8 cellular contexts compared by ENCODE assay signal in genomic region chr20:8389381-8390368, GRCh38.
DNase-seq lines count a peak whose midpoint lies in the region; ATAC-seq and TF ChIP-seq lines count a peak whose summit lies in the region.

No MANE protein-coding gene starts in this region.

- H3K4me3 ChIP-seq in Karpas-422 (ENCODE audit: low read length) (no peak overlapping the region), fibroblast of lung (replicated peaks in 1 of 4; ENCODE audit: control extremely low read depth in 1 of 4, insufficient read depth in 1 of 4, low read depth in 3 of 4, low read length in 4 of 4) (no peak overlapping the region)

- H3K4me1 ChIP-seq in Karpas-422 (ENCODE audit: low read length): peaks cover 8% of the 10 kb centered on the region
- H3K4me1 ChIP-seq in fibroblast of lung (ENCODE audit: control insufficient read depth, extremely low read depth, insufficient read depth, low read length): peaks cover 21% of the 10 kb centered on the region

- no peak overlapping the region for H3K9ac ChIP-seq in Karpas-422 (ENCODE audit: low read length)
- no peak overlapping the region for H3K9ac ChIP-seq in fibroblast of lung (ENCODE audit: insufficient read depth, low read length)

- DNase-seq in Caki2 (ENCODE audit: low read depth) (peak; percentile 21), Karpas-422 (peak; percentile 79), RPMI8226 (peak; percentile 56), fibroblast of lung (ENCODE audit: low read depth in 2 of 2) (peak; percentile 42 to 81), omental fat pad (ENCODE audit: low spot score) (no peak)
- no peak for DNase-seq in activated CD4-positive, alpha-beta T cell treated with anti-CD3 and anti-CD28 coated beads for 1 hour
- DNase-seq in activated naive CD4-positive, alpha-beta T cell treated with Interleukin-2 at 50 U/mL for 16 hours: no peak

- H3K9me3 ChIP-seq in Karpas-422 (ENCODE audit: low read length): no peaks in the 10 kb centered on the region
- H3K9me3 ChIP-seq in fibroblast of lung (ENCODE audit: control insufficient read depth, insufficient read depth, low read depth, low read length): no peaks in the 10 kb centered on the region

- ATAC-seq in omental fat pad (ENCODE audit: low FRiP score): peak; percentile 45
- ATAC-seq in GM21360 (IDR thresholded peaks at IDR 0.05; ENCODE audit: unreplicated experiment): no peak

- peak in 1 of 2 donors; percentile 33 for TF ChIP-seq CTCF in fibroblast of lung (conservative IDR thresholded peaks at IDR 0.05 in 1 of 2, IDR thresholded peaks at IDR 0.05 in 1 of 2; ENCODE audit: low read depth in 1 of 2, low read length in 2 of 2)
- TF ChIP-seq CTCF in omental fat pad (IDR thresholded peaks at IDR 0.05): no peak

- H3K79me2 ChIP-seq in Karpas-422 (ENCODE audit: low read length) (no peaks in the 10 kb centered on the region), fibroblast of lung (ENCODE audit: control insufficient read depth, insufficient read depth, low read length) (no peaks in the 10 kb centered on the region)

- H4K20me1 ChIP-seq in Karpas-422 (ENCODE audit: insufficient read depth, low read depth, low read length) (no peaks in the 10 kb centered on the region), fibroblast of lung (ENCODE audit: control insufficient read depth, extremely low read depth, insufficient read depth, low read length) (no peaks in the 10 kb centered on the region)

- no peaks in the 10 kb centered on the region for H3K9me2 ChIP-seq in Karpas-422 (replicated peaks; ENCODE audit: insufficient read depth, low read length)

- H3K27me3 ChIP-seq in Karpas-422 (ENCODE audit: low read length) (no peaks in the 10 kb centered on the region), fibroblast of lung (ENCODE audit: control insufficient read depth, insufficient read depth, low read length) (no peaks in the 10 kb centered on the region)

- in situ Hi-C loops in Caki2 (cut with HindIII; ENCODE audit: low pct_unique_long_range_greater_than_20kb, low sequenced_read_pairs): no loop called here

- H3K36me3 ChIP-seq in Karpas-422 (ENCODE audit: insufficient read depth, low read length) (no peaks in the 10 kb centered on the region), fibroblast of lung (ENCODE audit: control insufficient read depth, insufficient read depth, low read length) (no peaks in the 10 kb centered on the region)

- H3K27ac ChIP-seq in Karpas-422 (ENCODE audit: low read length) (no peak overlapping the region), fibroblast of lung (ENCODE audit: insufficient read depth, low read length) (peak overlapping the region; percentile 34)

- H2AFZ ChIP-seq in Karpas-422 (ENCODE audit: low read length): no peak overlapping the region
- no peak overlapping the region for H2AFZ ChIP-seq in fibroblast of lung (ENCODE audit: low read length)

- H3K4me2 ChIP-seq in Karpas-422 (ENCODE audit: low read depth, low read length, poor library complexity, severe bottlenecking) (no peak overlapping the region), fibroblast of lung (ENCODE audit: extremely low read depth, insufficient read depth, low read length) (no peak overlapping the region)

Comparison
In these comparisons a context has a peak if more than half of its experiments do, and no peak if none do; other contexts are left out.
1. DNase-seq: peak in Caki2 (single experiment), Karpas-422 (single experiment), RPMI8226 (single experiment) and fibroblast of lung (2 of 2); none in omental fat pad (single experiment), activated CD4-positive, alpha-beta T cell treated with anti-CD3 and anti-CD28 coated beads for 1 hour (single experiment) and activated naive CD4-positive, alpha-beta T cell treated with Interleukin-2 at 50 U/mL for 16 hours (single experiment).